1 cellular context compared by ENCODE assay signal in the genomic region with DNA sequence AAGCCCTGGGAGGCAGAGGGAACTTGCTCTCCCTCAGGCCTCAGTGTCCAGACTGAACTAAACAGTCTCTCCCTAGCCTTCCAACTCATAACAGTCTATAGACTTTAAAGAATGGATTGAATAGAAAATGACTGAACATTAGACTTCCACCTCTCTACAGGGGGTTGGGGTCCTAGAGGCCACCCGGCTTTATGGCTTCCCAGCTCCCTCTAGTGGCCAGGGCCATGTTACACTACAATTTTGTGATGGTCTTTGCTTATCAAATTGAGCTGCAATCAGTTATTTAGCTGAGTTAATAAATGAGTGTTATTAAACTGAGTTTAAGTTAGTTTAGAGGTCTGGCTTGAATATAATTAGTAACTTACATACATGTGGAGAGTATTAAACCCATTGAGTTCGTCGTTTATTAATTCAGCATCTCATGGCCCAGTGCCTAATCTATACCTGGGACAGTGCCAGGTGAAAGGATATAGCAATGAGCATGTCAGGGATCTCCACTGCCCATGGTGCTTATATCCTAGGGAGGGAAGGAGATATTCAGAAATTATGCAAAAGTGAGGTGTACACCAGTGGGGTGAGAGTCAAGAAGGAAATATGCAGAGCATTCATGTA.
TF ChIP-seq lines count a peak whose summit lies in the region.

No MANE protein-coding gene starts in this region.

TF ChIP-seq in H1, 55 proteins besides CTCF, POLR2A, EP300 and RAD21:
- TF ChIP-seq SIRT6 (IDR thresholded peaks at IDR 0.05; ENCODE audit: low read length) (no peak), NANOG (IDR thresholded peaks at IDR 0.05; ENCODE audit: insufficient read depth, low read depth, low read length, poor library complexity, severe bottlenecking) (no peak)
